ENCODE assay signal across 12 cellular contexts in the genomic region with DNA sequence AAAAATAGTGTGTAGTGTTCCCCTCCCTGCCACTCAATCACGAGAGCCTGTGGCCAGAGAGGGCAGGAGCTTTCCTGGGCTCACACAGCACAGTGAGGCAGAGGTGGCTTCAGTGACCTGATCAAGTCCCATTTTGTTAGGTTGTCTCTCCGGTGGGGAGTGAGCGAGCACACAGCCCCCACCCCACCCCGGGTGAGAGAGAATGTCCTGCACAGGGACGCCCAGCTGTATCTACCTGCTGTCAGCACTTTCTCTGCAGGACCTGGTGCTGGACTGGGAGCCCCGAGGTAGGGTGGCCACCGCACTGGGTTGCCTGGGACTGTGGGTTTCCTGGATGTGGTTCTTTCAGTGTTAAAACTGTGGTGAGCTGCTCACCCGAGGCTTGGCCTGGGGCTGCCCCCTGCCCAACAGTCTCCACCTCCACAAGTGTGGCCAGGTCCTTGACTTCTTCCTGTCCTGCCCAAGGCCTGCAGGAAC. TPM values are rescaled to one million over a fixed set of nuclear protein-coding genes. Genes with fewer than 3 reads are reported as not detected.
DNase-seq lines count a peak whose midpoint lies in the region; ATAC-seq, FAIRE-seq and TF ChIP-seq lines count a peak whose summit lies in the region.
"Had no signal": no experiment of that assay in that cellular context is flagged by ENCODE, and none has a peak within 500 bp of the region (broad histone marks: within the 10 kb centered on the region; RNA-seq: fewer than 3 reads in every experiment).

No MANE protein-coding gene starts in this region.

- DNase-seq in activated CD4-positive, CD25-positive, alpha-beta regulatory T cell (lab: John Stamatoyannopoulos, UW), result no peak
- DNase-seq in mammary epithelial cell (no peak), transverse colon (no peak), frontal cortex (ENCODE audit: low spot score in 2 of 2) (no peak), retina (no peak)
- DNase-seq: NCI-H146 had no signal

- no peak overlapping the region for H3K9ac ChIP-seq in mammary epithelial cell (ENCODE audit: insufficient read depth, low read length)

- H3K9me3 ChIP-seq in mammary epithelial cell (replicated peaks; ENCODE audit: insufficient read depth, low read length) (no peaks in the 10 kb centered on the region), muscle layer of duodenum (ENCODE audit: control insufficient read depth in 1 of 2, low read length in 2 of 2) (no peaks in the 10 kb centered on the region), transverse colon (no peaks in the 10 kb centered on the region)

- TF ChIP-seq CTCF in mammary epithelial cell (conservative IDR thresholded peaks at IDR 0.05 in 1 of 2, IDR thresholded peaks at IDR 0.05 in 1 of 2; ENCODE audit: extremely low read depth in 1 of 2, insufficient read depth in 1 of 2, low read depth in 1 of 2, low read length in 2 of 2) (no peak), transverse colon (IDR thresholded peaks at IDR 0.05) (no peak)

- H3K27ac ChIP-seq in mammary epithelial cell (ENCODE audit: insufficient read depth, low read depth, low read length), result no peak overlapping the region
- peak overlapping the region; percentile 85 for H3K27ac ChIP-seq in muscle layer of duodenum (ENCODE audit: low read length)
- peak overlapping the region; percentile 93 to 96 (median 96) for H3K27ac ChIP-seq in transverse colon

- BruUV-seq in mammary epithelial cell (replicated peaks; lab: Mats Ljungman, UMichigan), result no TSS peak

- CTCF ChIA-PET in mammary epithelial cell (lab: Charles Lee; ENCODE audit: low non-redundant PET), result interaction anchor here (1.4 kb wide), 1 partner anchor 18 kb away, joined by 4 read pairs; no protein-coding TSS in a partner anchor

- no peak for TF ChIP-seq POLR2A in transverse colon (IDR thresholded peaks at IDR 0.05)

- dilution Hi-C loops in mammary epithelial cell (cut with HindIII; ENCODE audit: low sequenced_read_pairs), result no loop called here

- H3K27me3 ChIP-seq in mammary epithelial cell (ENCODE audit: insufficient read depth, low read length) (no peaks in the 10 kb centered on the region), muscle layer of duodenum (ENCODE audit: low read depth, low read length) (no peaks in the 10 kb centered on the region), transverse colon (no peaks in the 10 kb centered on the region)

- peak; percentile 26 to 27 for ATAC-seq in activated CD4-positive, CD25-positive, alpha-beta regulatory T cell treated with anti-CD3 and anti-CD28 coated beads, Interleukin-2, amount 50 U/mL, for 24 hours
- ATAC-seq in GM19452 (IDR thresholded peaks at IDR 0.05; ENCODE audit: unreplicated experiment), result no peak

- H3K36me3 ChIP-seq in mammary epithelial cell (ENCODE audit: insufficient read depth, low read length) (no peaks in the 10 kb centered on the region), muscle layer of duodenum (ENCODE audit: control insufficient read depth in 1 of 2, insufficient read depth in 2 of 2, low read length in 2 of 2) (no peaks in the 10 kb centered on the region), transverse colon (no peaks in the 10 kb centered on the region)

- H3K4me1 ChIP-seq in mammary epithelial cell (ENCODE audit: insufficient read depth, low read length) (peaks cover 12% of the 10 kb centered on the region), muscle layer of duodenum (ENCODE audit: control insufficient read depth in 1 of 2, insufficient read depth in 2 of 2, low read length in 2 of 2) (peaks cover 34 to 54% of the 10 kb centered on the region in 2 donors), transverse colon (peaks cover 45 to 88% (median 69%) of the 10 kb centered on the region in 4 donors)

- H3K4me2 ChIP-seq in mammary epithelial cell (ENCODE audit: insufficient read depth, low read depth, low read length), result no peak overlapping the region

- no peaks in the 10 kb centered on the region for H4K20me1 ChIP-seq in mammary epithelial cell (ENCODE audit: insufficient read depth, low read length)

- intact Hi-C loops in mammary epithelial cell (cut with micrococcal nuclease) (no loop called here), transverse colon (cut with DNase I; ENCODE audit: low total_unique reads) (no loop called here)

- FAIRE-seq in frontal cortex (lab: Jason Lieb, UNC), result no peak
- FAIRE-seq: A204.1 had no signal

- peak overlapping the region; percentile 21 for H2AFZ ChIP-seq in mammary epithelial cell (ENCODE audit: low read depth, low read length)

- in situ Hi-C loops in mammary epithelial cell (cut with MboI; ENCODE audit: low sequenced_read_pairs in 2 of 2) (no loop called here), transverse colon (cut with MboI; ENCODE audit: low pct_ligation_motif_present in 1 of 4, low pct_unique_long_range_greater_than_20kb in 1 of 4, low sequenced_read_pairs in 3 of 4) (no loop called here)

- H3K4me3 ChIP-seq in mammary epithelial cell (replicated peaks in 1 of 3; ENCODE audit: insufficient read depth in 1 of 3, low read depth in 2 of 3, low read length in 3 of 3), result no peak overlapping the region
- H3K4me3 ChIP-seq in muscle layer of duodenum (ENCODE audit: low read depth in 1 of 2, low read length in 2 of 2), result peak overlapping the region in 1 of 2 donors; percentile 21
- H3K4me3 ChIP-seq in transverse colon, result no peak overlapping the region

- TF ChIP-seq EP300 in transverse colon (IDR thresholded peaks at IDR 0.05; ENCODE audit: low read depth), result no peak

- 80% methylated on average over 6 of the region's 8 CpGs for WGBS in mammary epithelial cell (ENCODE audit: low coverage, missing lambda C conversion rate)
- WGBS in transverse colon (ENCODE audit: low coverage in 1 of 2), 2 donors, result 41% methylated on average over 5 of the region's 8 CpGs; no CpG with 5 or more reads in 1 of the 2 donors

- H3K79me2 ChIP-seq in mammary epithelial cell (ENCODE audit: insufficient read depth, low read length), result no peaks in the 10 kb centered on the region

RNA-seq across cellular contexts. Expression of a gene that starts 6.1 kb away (rescaled TPM):
- total RNA-seq in mammary epithelial cell, result 1 to 10 TPM; 3.0 to 4.3 TPM
- polyA plus RNA-seq in mammary epithelial cell, result 1.5 TPM
- polyA minus RNA-seq in mammary epithelial cell, result 1.7 TPM
- 100 to 1,000 TPM; 210 to 290 (median 214) TPM for total RNA-seq in transverse colon
- total RNA-seq in frontal cortex, result 8.6 TPM

RNA-seq across cellular contexts. Expression of a gene that starts 29.8 kb away (rescaled TPM):
- total RNA-seq in mammary epithelial cell (not detected), transverse colon (100 to 1,000 TPM in 1 of 4 donors, 10 to 100 TPM in 3; 16.0 to 126 (median 49.4) TPM), frontal cortex (not detected)
- polyA plus RNA-seq in mammary epithelial cell, result not detected
- polyA minus RNA-seq in mammary epithelial cell, result not detected
- total RNA-seq: G401, kidney epithelial cell had no signal

RNA-seq across cellular contexts. Expression of a gene that starts 38.7 kb away (rescaled TPM):
- total RNA-seq in mammary epithelial cell, result not detected
- polyA plus RNA-seq in mammary epithelial cell, result not detected
- not detected for polyA minus RNA-seq in mammary epithelial cell
- total RNA-seq in transverse colon, result 10 to 100 TPM; 64.7 to 88.1 (median 72.0) TPM
- not detected for total RNA-seq in frontal cortex
- total RNA-seq: G401, kidney epithelial cell had no signal

RNA-seq across cellular contexts. Expression of a gene that starts 55.2 kb away (rescaled TPM):
- total RNA-seq in mammary epithelial cell (1 to 10 TPM; 2.7 to 3.0 TPM), transverse colon (10 to 100 TPM in 1 of 4 donors, 1 to 10 TPM in 3; 4.6 to 11.2 (median 5.5) TPM), frontal cortex (0.82 TPM)
- 3.7 TPM for polyA plus RNA-seq in mammary epithelial cell
- 5.5 TPM for polyA minus RNA-seq in mammary epithelial cell

Comparison
In these comparisons a context has a peak if more than half of its experiments do, and no peak if none do; other contexts are left out.
1. RNA of a gene that starts 6.1 kb away (total RNA-seq): 210 to 290 TPM in transverse colon; 8.6 TPM in frontal cortex (single experiment) and 3.0 to 4.3 TPM in mammary epithelial cell; every median in the first group is over 10 times any median in the second.
2. RNA of a gene that starts 29.8 kb away (total RNA-seq): 16.0 to 126 TPM in transverse colon; not detected in mammary epithelial cell and not detected in frontal cortex (single experiment); every median in the first group is over 10 times any median in the second.
3. RNA of a gene that starts 38.7 kb away (total RNA-seq): 64.7 to 88.1 TPM in transverse colon; not detected in mammary epithelial cell and not detected in frontal cortex (single experiment); every median in the first group is over 10 times any median in the second.